Comparison of ENCODE assay signal across 1 cellular context in genomic region chr10:89217057-89217990, GRCh38.
TF ChIP-seq lines count a peak whose summit lies in the region.

No MANE protein-coding gene starts in this region.

TF ChIP-seq in HCT116, 20 proteins besides CTCF, POLR2A, EP300 and RAD21 (continued from another document):
- TF ChIP-seq TCF7L2 (IDR thresholded peaks at IDR 0.05; ENCODE audit: borderline replicate concordance, extremely low read depth, insufficient read depth, insufficient read length) (no peak), YY1 (IDR thresholded peaks at IDR 0.05; ENCODE audit: extremely low read depth, insufficient replicate concordance, low read depth, low read length) (no peak), SRF (IDR thresholded peaks at IDR 0.05; ENCODE audit: low read depth) (no peak), EZH2 (IDR thresholded peaks at IDR 0.05) (no peak), SP1 (IDR thresholded peaks at IDR 0.05; ENCODE audit: low read depth) (no peak), FOSL1 (IDR thresholded peaks at IDR 0.05; ENCODE audit: low read depth) (no peak), SIN3A (IDR thresholded peaks at IDR 0.05; ENCODE audit: low read depth) (no peak), ZBTB33 (IDR thresholded peaks at IDR 0.05; ENCODE audit: extremely low read depth, insufficient replicate concordance, low read length) (no peak), ELF1 (IDR thresholded peaks at IDR 0.05; ENCODE audit: borderline replicate concordance, low read depth) (no peak)
